Comparison of ENCODE assay signal across 8 cellular contexts in the genomic region with DNA sequence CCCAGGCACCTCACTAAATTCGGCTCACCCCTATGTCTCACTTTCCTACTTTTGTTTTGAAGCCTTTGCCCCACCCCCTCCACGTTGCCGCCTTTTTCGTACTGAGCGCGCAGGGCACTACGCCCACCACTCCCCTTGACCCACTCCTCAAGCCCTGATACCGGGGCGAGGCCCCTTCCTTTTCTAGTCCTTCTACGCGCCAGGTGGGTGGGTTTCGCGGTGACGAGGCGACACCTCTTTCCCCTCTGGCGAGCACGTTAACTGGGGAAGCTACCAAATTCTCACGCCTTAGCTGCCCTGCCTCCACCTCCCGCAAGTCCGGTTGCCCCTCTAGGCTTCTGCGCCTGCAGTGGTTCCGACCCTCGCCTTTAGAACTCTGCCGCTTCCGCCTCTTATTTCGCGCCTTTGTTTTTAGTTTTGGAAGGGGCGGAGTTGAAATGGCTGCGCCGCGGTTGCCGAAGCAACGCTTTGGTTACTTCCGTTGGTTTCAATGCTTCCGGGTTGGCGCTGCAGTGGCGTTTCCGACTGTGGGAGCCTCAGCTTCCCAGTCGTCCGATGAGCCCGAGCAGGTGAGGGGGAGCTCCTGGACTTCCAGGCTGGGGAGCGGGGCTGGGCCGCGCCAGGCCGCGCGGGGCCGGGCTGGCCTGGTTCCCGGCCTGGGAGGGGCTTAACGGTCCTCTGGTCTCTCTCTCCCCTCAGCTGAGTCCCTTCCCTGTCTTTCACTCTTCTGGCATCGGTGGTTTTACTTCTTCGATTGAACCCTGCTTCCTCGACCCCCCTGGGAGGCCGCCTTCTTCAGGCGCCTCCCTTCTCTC. TPM values are rescaled to one million over a fixed set of nuclear protein-coding genes. Genes with fewer than 3 reads are reported as not detected.
DNase-seq lines count a peak whose midpoint lies in the region; ATAC-seq and TF ChIP-seq lines count a peak whose summit lies in the region.

A gene with protein sequence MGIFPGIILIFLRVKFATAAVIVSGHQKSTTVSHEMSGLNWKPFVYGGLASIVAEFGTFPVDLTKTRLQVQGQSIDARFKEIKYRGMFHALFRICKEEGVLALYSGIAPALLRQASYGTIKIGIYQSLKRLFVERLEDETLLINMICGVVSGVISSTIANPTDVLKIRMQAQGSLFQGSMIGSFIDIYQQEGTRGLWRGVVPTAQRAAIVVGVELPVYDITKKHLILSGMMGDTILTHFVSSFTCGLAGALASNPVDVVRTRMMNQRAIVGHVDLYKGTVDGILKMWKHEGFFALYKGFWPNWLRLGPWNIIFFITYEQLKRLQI (plus strand): TSS at position 512 of the 815 bp plus-strand sequence. CDS start 360 bp downstream, outside the sequence.

- H3K27me3 ChIP-seq in WERI-Rb-1 (ENCODE audit: insufficient read depth, low read depth, severe bottlenecking), result peaks cover 6% of the 10 kb centered on the region
- no peaks in the 10 kb centered on the region for H3K27me3 ChIP-seq in mammary epithelial cell (ENCODE audit: insufficient read depth, low read length)

- peak; percentile 92 for ATAC-seq in GM18873 (IDR thresholded peaks at IDR 0.05; ENCODE audit: low FRiP score, unreplicated experiment)
- ATAC-seq in HG03108 (IDR thresholded peaks at IDR 0.05; ENCODE audit: unreplicated experiment), result peak; percentile 96

- peak within 1 kb of the TSS; percentile 73 for H3K9ac ChIP-seq in mammary epithelial cell (ENCODE audit: insufficient read depth, low read length)

- H3K27ac ChIP-seq in WERI-Rb-1 (peak within 1 kb of the TSS; percentile 80), mammary epithelial cell (ENCODE audit: insufficient read depth, low read depth, low read length) (peak within 1 kb of the TSS; percentile 66)

- BruUV-seq in mammary epithelial cell (replicated peaks; lab: Mats Ljungman, UMichigan), result no TSS peak

- WGBS in mammary epithelial cell (ENCODE audit: low coverage, missing lambda C conversion rate), result 62% methylated on average over 17 of the region's 55 CpGs

- H3K36me3 ChIP-seq in WERI-Rb-1 (no peaks in the 10 kb centered on the region), mammary epithelial cell (ENCODE audit: insufficient read depth, low read length) (no peaks in the 10 kb centered on the region)

- H4K20me1 ChIP-seq in mammary epithelial cell (ENCODE audit: insufficient read depth, low read length), result no peaks in the 10 kb centered on the region

- DNase-seq in AG08395 (ENCODE audit: low spot score), result peak; percentile 63
- peak; percentile 33 for DNase-seq in NCI-H2196 treated with DMSO at 0.1 percent for 48 hours (lab: John Stamatoyannopoulos, UW; ENCODE audit: unreplicated experiment)
- DNase-seq in WERI-Rb-1, result peak; percentile 69
- DNase-seq in mammary epithelial cell, result peak; percentile 71
- DNase-seq in iPS-NIHi7 (ENCODE audit: extremely low spot score), result peak; percentile 80
- peak; percentile 52 to 54 for DNase-seq in stimulated activated CD4-positive, alpha-beta T cell treated with anti-CD3 and anti-CD28 coated beads, Interleukin-12 subunit alpha, Interleukin-12 subunit beta, amount 100 ng/mL, for 24 hours (ENCODE audit: low read depth in 2 of 2)

- H3K4me3 ChIP-seq in WERI-Rb-1 (ENCODE audit: low read depth, low read length) (peak within 1 kb of the TSS; percentile 78), mammary epithelial cell (replicated peaks in 1 of 3; ENCODE audit: insufficient read depth in 1 of 3, low read depth in 2 of 3, low read length in 3 of 3) (peak within 1 kb of the TSS; percentile 44 to 85 (median 69))

- peak within 1 kb of the TSS; percentile 77 for H3K4me2 ChIP-seq in mammary epithelial cell (ENCODE audit: insufficient read depth, low read depth, low read length)

- no peaks in the 10 kb centered on the region for H3K4me1 ChIP-seq in mammary epithelial cell (ENCODE audit: insufficient read depth, low read length)

- CTCF ChIA-PET in mammary epithelial cell (lab: Charles Lee; ENCODE audit: low non-redundant PET), result no interaction called here

- H3K9me3 ChIP-seq in WERI-Rb-1 (ENCODE audit: severe bottlenecking), result no peaks in the 10 kb centered on the region
- no peaks in the 10 kb centered on the region for H3K9me3 ChIP-seq in mammary epithelial cell (replicated peaks; ENCODE audit: insufficient read depth, low read length)

- in situ Hi-C loops in mammary epithelial cell (cut with MboI; ENCODE audit: low sequenced_read_pairs in 2 of 2), result no loop called here

- H3K79me2 ChIP-seq in mammary epithelial cell (ENCODE audit: insufficient read depth, low read length), result no peaks in the 10 kb centered on the region

- TF ChIP-seq CTCF in WERI-Rb-1 (IDR thresholded peaks at IDR 0.05; ENCODE audit: low read depth, low read length) (no peak), mammary epithelial cell (conservative IDR thresholded peaks at IDR 0.05 in 1 of 2, IDR thresholded peaks at IDR 0.05 in 1 of 2; ENCODE audit: extremely low read depth in 1 of 2, insufficient read depth in 1 of 2, low read depth in 1 of 2, low read length in 2 of 2) (no peak)

- dilution Hi-C loops in mammary epithelial cell (cut with HindIII; ENCODE audit: low sequenced_read_pairs), result no loop called here

- H2AFZ ChIP-seq in mammary epithelial cell (ENCODE audit: low read depth, low read length), result peak within 1 kb of the TSS; percentile 94

- intact Hi-C loops in mammary epithelial cell (cut with micrococcal nuclease), result loop anchor here (10.0 kb wide), 1 partner anchor 195 kb away; no protein-coding TSS in a partner anchor

RNA-seq across cellular contexts. Expression of the gene that starts here (rescaled TPM):
- 10 to 100 TPM in 1 of 2 donors, 1 to 10 TPM in 1; 8.8 to 12.4 TPM for total RNA-seq in mammary epithelial cell
- 6.6 TPM for polyA plus RNA-seq in mammary epithelial cell
- polyA minus RNA-seq in mammary epithelial cell, result 3.9 TPM

Comparison
In these comparisons a context has a peak if more than half of its experiments do, and no peak if none do; other contexts are left out.
1. Peak in every context shown above with its lines: DNase-seq, ATAC-seq, H3K4me3 ChIP-seq and H3K27ac ChIP-seq.